Comparison of ENCODE assay signal across 34 cellular contexts in genomic region chr4:38195486-38195885, GRCh38.
"Had no signal": no experiment of that assay in that cellular context is flagged by ENCODE, and none has a peak within 500 bp of the region (broad histone marks: within the 10 kb centered on the region; RNA-seq: fewer than 3 reads in every experiment).

No MANE protein-coding gene starts in this region.

- H3K4me3 ChIP-seq: adrenal gland, body of pancreas, breast epithelium had no signal

- FAIRE-seq: astrocyte, TTC549 had no signal

- ATAC-seq: activated CD8-positive, alpha-beta T cell treated with anti-CD3 and anti-CD28 coated beads for 36 hours; activated naive CD4-positive, alpha-beta T cell treated with anti-CD3 and anti-CD28 coated beads, Interleukin-2, amount 50 U/mL, for 72 hours; activated T-cell treated with anti-CD3 and anti-CD28 coated beads, Interleukin-2, amount 50 U/mL, for 4 hours; activated T-cell treated with anti-CD3 and anti-CD28 coated beads, Interleukin-2, amount 50 U/mL, for 72 hours; activated T-helper 17 cell treated with anti-CD3 and anti-CD28 coated beads, Interleukin-2, amount 50 U/mL, for 72 hours; body of pancreas; T-cell; T-helper 17 cell had no signal

- H3K9me3 ChIP-seq: adrenal gland, body of pancreas had no signal

- H3K27ac ChIP-seq: adrenal gland, body of pancreas, brain microvascular endothelial cell, breast epithelium, VCaP had no signal

- H3K4me1 ChIP-seq: body of pancreas, breast epithelium had no signal

- H3K27me3 ChIP-seq: adrenal gland, body of pancreas, brain microvascular endothelial cell, breast epithelium had no signal

- DNase-seq: activated B cell treated with CpG ODN at 0.5 μM for 24 hours; activated CD4-positive, alpha-beta memory T cell treated with anti-CD3 and anti-CD28 coated beads for 36 hours; activated CD4-positive, alpha-beta T cell treated with anti-CD3 and anti-CD28 coated beads for 4 hours; activated CD4-positive, alpha-beta T cell treated with anti-CD3 and anti-CD28 coated beads, Interleukin-2, amount 10 ng/mL, durations not matched to agents 24 days and 14 days; activated CD4-positive, alpha-beta T cell treated with anti-CD3 and anti-CD28 coated beads, Interleukin-2, amount 50 U/mL, for 1 hour; activated CD4-positive, alpha-beta T cell treated with anti-CD3 and anti-CD28 coated beads, Interleukin-2, amount 50 U/mL, for 4 hours; activated CD4-positive, CD25-positive, alpha-beta regulatory T cell treated with anti-CD3 and anti-CD28 coated beads, Interleukin-2, amount 50 U/mL, for 72 hours; activated CD8-positive, alpha-beta memory T cell treated with anti-CD3 and anti-CD28 coated beads, Interleukin-2, amount 50 U/mL, for 4 hours; activated CD8-positive, alpha-beta T cell treated with anti-CD3 and anti-CD28 coated beads for 36 hours; activated effector memory CD4-positive, alpha-beta T cell treated with anti-CD3 and anti-CD28 coated beads, Interleukin-2, amount 50 U/mL, for 16 hours; activated gamma-delta T cell treated with Interleukin-2 at 50 U/mL for 16 hours; activated naive CD4-positive, alpha-beta T cell; activated naive CD4-positive, alpha-beta T cell treated with anti-CD3 and anti-CD28 coated beads for 36 hours; activated naive CD4-positive, alpha-beta T cell treated with anti-CD3 and anti-CD28 coated beads, Interleukin-2, amount 50 U/mL, for 16 hours; activated naive CD8-positive, alpha-beta T cell treated with anti-CD3 and anti-CD28 coated beads for 36 hours; activated T-cell treated with anti-CD3 and anti-CD28 coated beads for 4 hours; activated T-cell treated with anti-CD3 and anti-CD28 coated beads, Interleukin-2, amount 50 U/mL, for 1 hour; activated T-cell treated with anti-CD3 and anti-CD28 coated beads, Interleukin-2, amount 50 U/mL, for 4 hours; activated T-cell treated with anti-CD3 and anti-CD28 coated beads, Interleukin-2, amount 50 U/mL, for 72 hours; adrenal gland; amniotic stem cell; aorta; body of pancreas; brain microvascular endothelial cell; central memory CD4-positive, alpha-beta T cell; T-cell; T-helper 17 cell; T-helper 9 cell had no signal

- H3K36me3 ChIP-seq: adrenal gland, brain microvascular endothelial cell, breast epithelium had no signal
